ENCODE assay signal across 10 cellular contexts in the genomic region with DNA sequence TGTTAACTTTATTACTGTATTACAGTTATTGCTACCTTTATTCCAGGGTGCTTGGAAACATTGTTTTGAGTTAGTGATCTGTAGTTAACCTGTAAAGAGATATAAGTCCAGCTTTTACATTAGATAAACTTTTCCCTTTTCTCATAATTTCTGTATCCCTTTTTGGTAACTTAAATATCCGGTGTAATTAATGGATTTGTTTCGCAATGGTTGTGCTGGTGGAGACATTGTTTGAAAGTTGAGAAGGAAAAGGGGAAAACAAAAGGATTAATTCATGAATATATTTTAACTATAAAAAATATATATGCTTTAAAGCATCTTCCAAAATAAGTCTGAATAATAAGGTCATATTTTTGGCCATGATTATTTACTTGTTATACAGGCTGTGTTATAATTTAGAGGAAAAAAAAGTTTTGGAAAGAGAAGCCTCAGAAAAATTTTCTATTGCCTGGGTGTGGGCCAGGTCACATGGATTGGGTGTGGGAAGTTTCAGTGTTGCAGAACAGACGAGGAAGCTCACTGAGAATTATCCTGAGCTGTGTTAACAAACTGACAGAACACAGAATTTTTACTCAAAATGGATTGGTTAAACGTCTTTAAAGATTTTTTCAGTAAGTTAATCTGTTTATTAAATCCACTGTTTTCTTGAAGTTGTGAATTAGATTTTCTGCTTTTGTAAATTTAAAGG. TPM values are rescaled to one million over a fixed set of nuclear protein-coding genes. Genes with fewer than 3 reads are reported as not detected.
DNase-seq lines count a peak whose midpoint lies in the region; ATAC-seq and TF ChIP-seq lines count a peak whose summit lies in the region.
"Had no signal": no experiment of that assay in that cellular context is flagged by ENCODE, and none has a peak within 500 bp of the region (broad histone marks: within the 10 kb centered on the region; RNA-seq: fewer than 3 reads in every experiment).

No MANE protein-coding gene starts in this region.

- H3K36me3 ChIP-seq in A673 (ENCODE audit: insufficient read depth, low read length, poor library complexity, severe bottlenecking) = peaks cover 4% of the 10 kb centered on the region

- H3K27me3 ChIP-seq in A673 (replicated peaks; ENCODE audit: insufficient read depth, low read depth, low read length, poor library complexity) = no peaks in the 10 kb centered on the region

- no peaks in the 10 kb centered on the region for H3K27me3 Mint-ChIP-seq in nephron (ENCODE audit: low read depth)
- no peaks in the 10 kb centered on the region for H3K27me3 Mint-ChIP-seq in naive thymus-derived CD8-positive, alpha-beta T cell

- H3K27ac Mint-ChIP-seq in nephron = peak overlapping the region in 2 of 3 experiments; percentile 20 to 51
- H3K27ac Mint-ChIP-seq in naive thymus-derived CD8-positive, alpha-beta T cell = peak overlapping the region in 3 of 10 donors; percentile 8 to 77 (median 16)

- POLR2A ChIA-PET in A673 (lab: Charles Lee; ENCODE audit: low non-redundant PET) = interaction anchor here (0.6 kb wide), 1 partner anchor 27 kb away, joined by 12 read pairs; no protein-coding TSS in a partner anchor
- POLR2A ChIA-PET in naive thymus-derived CD8-positive, alpha-beta T cell (lab: Charles Lee) = no interaction called here

- intact Hi-C loops in A673 (cut with micrococcal nuclease; ENCODE audit: unreplicated experiment) = no loop called here

- H3K9me3 Mint-ChIP-seq in nephron = no peaks in the 10 kb centered on the region
- H3K9me3 Mint-ChIP-seq in naive thymus-derived CD8-positive, alpha-beta T cell = no peaks in the 10 kb centered on the region

- no peak for ATAC-seq in naive thymus-derived CD8-positive, alpha-beta T cell

- peak; percentile 77 for DNase-seq in A673 (ENCODE audit: low spot score)
- peak; percentile 63 for DNase-seq in SK-MEL-5 (ENCODE audit: low read depth, low spot score)
- DNase-seq in fibroblast of the conjunctiva (ENCODE audit: low read depth) = peak; percentile 23
- DNase-seq in naive thymus-derived CD8-positive, alpha-beta T cell = no peak
- DNase-seq in cerebellar nuclear complex (lab: John Stamatoyannopoulos, UW) = no peak
- no peak for DNase-seq in NK-92 treated with Interleukin-12 subunit alpha and Interleukin-12 subunit beta, amount 100 ng/mL, for 24 hours (lab: John Stamatoyannopoulos, UW)
- DNase-seq in stimulated activated CD4-positive, alpha-beta T cell treated with anti-CD3 and anti-CD28 coated beads, Interleukin-2, amount 100 ng/mL, for 24 hours = no peak
- DNase-seq: NCI-H2107 had no signal

- peak overlapping the region; percentile 71 for H3K27ac ChIP-seq in A673 (ENCODE audit: low read depth, low read length, poor library complexity, severe bottlenecking)
- H3K27ac ChIP-seq: VCaP had no signal

- peaks cover 16% of the 10 kb centered on the region for H3K4me1 Mint-ChIP-seq in nephron
- H3K4me1 Mint-ChIP-seq in naive thymus-derived CD8-positive, alpha-beta T cell = peaks cover 26 to 74% (median 56%) of the 10 kb centered on the region in 4 donors

- CTCF ChIA-PET in A673 (lab: Charles Lee) = no interaction called here

- no TSS peak for BruUV-seq in A673 (replicated peaks; lab: Mats Ljungman, UMichigan)

- H3K4me3 Mint-ChIP-seq in nephron = no peak overlapping the region
- no peak overlapping the region for H3K4me3 Mint-ChIP-seq in naive thymus-derived CD8-positive, alpha-beta T cell

- TF ChIP-seq CTCF in A673 (conservative IDR thresholded peaks at IDR 0.05; ENCODE audit: low read depth, low read length) (no peak), nephron (IDR thresholded peaks at IDR 0.05; ENCODE audit: unreplicated experiment in 3 of 3) (no peak)

- H3K36me3 Mint-ChIP-seq in nephron (ENCODE audit: low read depth) = peaks cover 33% of the 10 kb centered on the region
- H3K36me3 Mint-ChIP-seq in naive thymus-derived CD8-positive, alpha-beta T cell = peaks cover 14 to 62% (median 26%) of the 10 kb centered on the region in 3 donors

- peak overlapping the region; percentile 26 for H3K4me3 ChIP-seq in A673 (ENCODE audit: low read depth, low read length, poor library complexity, severe bottlenecking)

- in situ Hi-C loops in SK-MEL-5 (cut with HindIII; ENCODE audit: low pct_unique_long_range_greater_than_20kb, low sequenced_read_pairs) = no loop called here

- peaks cover 50% of the 10 kb centered on the region for H3K4me1 ChIP-seq in A673 (ENCODE audit: insufficient read depth, low read length, poor library complexity, severe bottlenecking)

- no peaks in the 10 kb centered on the region for H3K9me3 ChIP-seq in A673 (ENCODE audit: low read depth, low read length, poor library complexity, severe bottlenecking)

RNA-seq across cellular contexts. Expression of a gene that starts 27.7 kb away (rescaled TPM):
- 4.0 and 4.2 TPM in 2 replicates for total RNA-seq in A673 (2021)
- 0.37 TPM in 1 of 2 replicates, not detected in the other for total RNA-seq in SK-MEL-5 (2014; rRNA removed; shearing (Covaris generic))
- 0.11 and 0.32 TPM in 2 replicates for polyA plus RNA-seq in SK-MEL-5 (2015; cell fraction: cytosol; rRNA removed)
- polyA plus RNA-seq in SK-MEL-5 (2015; cell fraction: nucleus; rRNA removed) = 3.5 and 14.9 TPM in 2 replicates
- total RNA-seq in naive thymus-derived CD8-positive, alpha-beta T cell = 1 to 10 TPM; 3.6 to 3.9 TPM
- under 1 TPM in 1 of 3 donors, not detected in 2; 0.68 TPM for polyA plus RNA-seq in naive thymus-derived CD8-positive, alpha-beta T cell

Comparison
In these comparisons a context has a peak if more than half of its experiments do, and no peak if none do; other contexts are left out.
1. DNase-seq: peak in A673 (single experiment), SK-MEL-5 (single experiment) and fibroblast of the conjunctiva (single experiment); none in naive thymus-derived CD8-positive, alpha-beta T cell (0 of 10), cerebellar nuclear complex (0 of 2), NK-92 treated with Interleukin-12 subunit alpha and Interleukin-12 subunit beta, amount 100 ng/mL, for 24 hours (single experiment) and stimulated activated CD4-positive, alpha-beta T cell treated with anti-CD3 and anti-CD28 coated beads, Interleukin-2, amount 100 ng/mL, for 24 hours (0 of 2).